In the genomic region with DNA sequence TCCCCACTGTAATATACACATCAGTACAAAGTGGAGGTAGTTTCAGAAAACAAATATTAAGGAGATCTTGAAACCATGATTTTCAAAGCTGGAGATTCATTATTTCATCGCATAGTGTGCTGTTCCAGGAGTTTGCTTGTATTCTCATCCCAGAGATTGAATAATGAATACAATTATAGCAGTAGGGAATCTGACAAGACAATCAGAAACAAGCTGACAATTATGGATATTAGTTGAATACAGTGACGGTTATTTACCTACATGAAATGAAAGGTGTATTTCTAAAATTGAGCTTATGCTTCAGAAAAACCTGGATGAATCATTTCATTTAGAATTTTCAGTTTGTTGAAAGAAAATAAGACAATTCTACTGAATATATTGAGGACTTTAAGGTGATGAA, we compare ENCODE assay signal across 22 cellular contexts.
DNase-seq lines count a peak whose midpoint lies in the region; ATAC-seq lines count a peak whose summit lies in the region.
"Had no signal": no experiment of that assay in that cellular context is flagged by ENCODE, and none has a peak within 500 bp of the region (broad histone marks: within the 10 kb centered on the region; RNA-seq: fewer than 3 reads in every experiment).

No MANE protein-coding gene starts in this region.

- H3K9me3 ChIP-seq in T-helper 17 cell (ENCODE audit: control insufficient read depth, low read length, poor library complexity, severe bottlenecking): no peaks in the 10 kb centered on the region
- H3K9me3 ChIP-seq in effector memory CD4-positive, alpha-beta T cell (ENCODE audit: control insufficient read depth, low read length): no peaks in the 10 kb centered on the region
- H3K9me3 ChIP-seq: BLaER1 had no signal

- no peaks in the 10 kb centered on the region for H3K4me1 Mint-ChIP-seq in T-helper 17 cell
- H3K4me1 Mint-ChIP-seq: B cell; CD4-positive, CD25-positive, alpha-beta regulatory T cell had no signal

- no peak overlapping the region for H3K27ac Mint-ChIP-seq in T-helper 17 cell
- H3K27ac Mint-ChIP-seq: B cell; CD4-positive, CD25-positive, alpha-beta regulatory T cell; CD8-positive, alpha-beta T cell had no signal

- no peak overlapping the region for H3K4me3 ChIP-seq in effector memory CD4-positive, alpha-beta T cell (ENCODE audit: insufficient read depth, low read depth, low read length, poor library complexity, severe bottlenecking)
- H3K4me3 ChIP-seq: BLaER1, GM12878, GM23248 had no signal

- no peak overlapping the region for H3K4me3 Mint-ChIP-seq in T-helper 17 cell
- H3K4me3 Mint-ChIP-seq: B cell; CD4-positive, CD25-positive, alpha-beta regulatory T cell; CD8-positive, alpha-beta T cell had no signal

- no peaks in the 10 kb centered on the region for H3K4me1 ChIP-seq in effector memory CD4-positive, alpha-beta T cell (ENCODE audit: control insufficient read depth, insufficient read depth, low read length, poor library complexity, severe bottlenecking)
- H3K4me1 ChIP-seq: BLaER1 had no signal

- H3K36me3 Mint-ChIP-seq in T-helper 17 cell (ENCODE audit: low read depth): no peaks in the 10 kb centered on the region
- H3K36me3 Mint-ChIP-seq: CD4-positive, CD25-positive, alpha-beta regulatory T cell; CD8-positive, alpha-beta T cell had no signal

- no peak overlapping the region for H3K27ac ChIP-seq in effector memory CD4-positive, alpha-beta T cell (ENCODE audit: insufficient read depth, low read length, poor library complexity, severe bottlenecking)
- H3K27ac ChIP-seq: 22Rv1, BLaER1, C4-2B, GM23248 had no signal

- peak; percentile 90 for DNase-seq in NCI-H1105 treated with DMSO at 0.1 percent for 48 hours (lab: John Stamatoyannopoulos, UW)
- no peak for DNase-seq in NCI-H1105 (lab: John Stamatoyannopoulos, UW)
- peak; percentile 87 for DNase-seq in COR-L47 (lab: John Stamatoyannopoulos, UW)
- DNase-seq in NCI-H146 treated with DMSO at 0.1 percent for 48 hours (lab: John Stamatoyannopoulos, UW; ENCODE audit: unreplicated experiment): peak; percentile 81
- DNase-seq in NCI-H748 treated with DMSO at 0.1 percent for 48 hours (lab: John Stamatoyannopoulos, UW): peak; percentile 82
- DNase-seq in T-helper 17 cell: no peak
- no peak for DNase-seq in effector memory CD4-positive, alpha-beta T cell
- no peak for DNase-seq in KG1 (lab: John Stamatoyannopoulos, UW)
- DNase-seq: CD4-positive, CD25-positive, alpha-beta regulatory T cell; CD8-positive, alpha-beta T cell; DMS 273 treated with DMSO at 0.1 percent for 48 hours; DMS79; EL; GDM1; GM23248; H7; HCEC 1CT had no signal

- no peaks in the 10 kb centered on the region for H3K27me3 Mint-ChIP-seq in T-helper 17 cell
- H3K27me3 Mint-ChIP-seq: B cell; CD4-positive, CD25-positive, alpha-beta regulatory T cell had no signal

- H3K27me3 ChIP-seq in effector memory CD4-positive, alpha-beta T cell (replicated peaks; ENCODE audit: control insufficient read depth, insufficient read depth, low read length, poor library complexity, severe bottlenecking): no peaks in the 10 kb centered on the region
- H3K27me3 ChIP-seq: BLaER1 had no signal

- ATAC-seq in T-helper 17 cell: no peak
- ATAC-seq: CD8-positive, alpha-beta T cell; GM12878 had no signal

- H3K36me3 ChIP-seq in effector memory CD4-positive, alpha-beta T cell (ENCODE audit: control insufficient read depth, insufficient read depth, low read length): no peaks in the 10 kb centered on the region
- H3K36me3 ChIP-seq: BLaER1 had no signal

Comparison
In these comparisons a context has a peak if more than half of its experiments do, and no peak if none do; other contexts are left out.
1. DNase-seq: peak in NCI-H1105 treated with DMSO at 0.1 percent for 48 hours (single experiment), COR-L47 (single experiment), NCI-H146 treated with DMSO at 0.1 percent for 48 hours (single experiment) and NCI-H748 treated with DMSO at 0.1 percent for 48 hours (single experiment); none in NCI-H1105 (single experiment), T-helper 17 cell (0 of 3), effector memory CD4-positive, alpha-beta T cell (0 of 3) and KG1 (single experiment).